Comparison of ENCODE assay signal across 14 cellular contexts in genomic region chr11:2548596-2548995, GRCh38.
"Had no signal": no experiment of that assay in that cellular context is flagged by ENCODE, and none has a peak within 500 bp of the region (broad histone marks: within the 10 kb centered on the region; RNA-seq: fewer than 3 reads in every experiment).

No MANE protein-coding gene starts in this region.

- H3K9me3 ChIP-seq: esophagus squamous epithelium, stomach had no signal

- H3K4me1 ChIP-seq: esophagus squamous epithelium had no signal

- H3K27ac ChIP-seq: cardiac muscle cell, esophagus squamous epithelium, stomach, VCaP had no signal

- H3K36me3 ChIP-seq: cardiac muscle cell, esophagus squamous epithelium, stomach had no signal

- DNase-seq: activated CD4-positive, alpha-beta T cell treated with anti-CD3 and anti-CD28 coated beads, Interleukin-2, amount 50 U/mL, for 4 hours; activated T-cell treated with anti-CD3 and anti-CD28 coated beads for 4 hours; effector memory CD8-positive, alpha-beta T cell; esophagus squamous epithelium; immature natural killer cell; nephron progenitor cell; occipital lobe; stimulated activated CD4-positive, alpha-beta T cell treated with anti-CD3 and anti-CD28 coated beads, Interleukin-4, amount 100 ng/mL, for 24 hours; stomach; SW 1271; T-helper 2 cell had no signal

- H3K27me3 ChIP-seq: esophagus squamous epithelium, stomach had no signal

- H3K4me3 ChIP-seq: cardiac muscle cell, esophagus squamous epithelium, smooth muscle cell, stomach had no signal

- H3K4me2 ChIP-seq: smooth muscle cell had no signal
